1 cellular context compared by ENCODE assay signal in the genomic region with DNA sequence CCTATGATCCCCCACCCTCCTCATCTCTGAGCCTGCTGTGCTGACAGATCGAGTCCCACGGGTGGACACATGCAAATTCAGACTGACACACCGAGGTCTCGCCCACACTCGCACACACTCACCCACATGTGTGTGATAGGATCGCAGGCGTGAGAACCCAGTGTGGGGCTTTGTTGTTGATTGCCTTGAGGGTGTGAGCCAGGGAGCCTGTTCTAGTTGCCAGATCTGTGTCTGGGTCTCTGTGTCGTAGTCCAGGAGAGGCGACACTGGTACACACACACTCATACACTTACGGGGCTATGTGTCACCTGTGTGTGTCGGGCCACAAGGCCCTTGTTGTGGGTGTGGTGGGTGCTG.
A peak's percentile ranks its signal among the peaks of the same experiment; 100 is the strongest.
TF ChIP-seq lines count a peak whose summit lies in the region.

No MANE protein-coding gene starts in this region.

TF ChIP-seq in H1, 55 proteins besides CTCF, POLR2A, EP300 and RAD21:
- peak; percentile 44 for TF ChIP-seq RNF2 (IDR thresholded peaks at IDR 0.05; ENCODE audit: borderline replicate concordance, low read depth, low read length, missing control alignments, poor library complexity, severe bottlenecking)
- TF ChIP-seq SUZ12 (IDR thresholded peaks at IDR 0.05; ENCODE audit: low read length) = peak; percentile 55; the same call in 1 of the 2 replicates
- TF ChIP-seq EZH2 (IDR thresholded peaks at IDR 0.05; ENCODE audit: low read depth, low read length, severe bottlenecking) = peak; percentile 25
- TF ChIP-seq CBX5 (IDR thresholded peaks at IDR 0.05; ENCODE audit: low read depth, low read length) = no peak
